In the genomic region with DNA sequence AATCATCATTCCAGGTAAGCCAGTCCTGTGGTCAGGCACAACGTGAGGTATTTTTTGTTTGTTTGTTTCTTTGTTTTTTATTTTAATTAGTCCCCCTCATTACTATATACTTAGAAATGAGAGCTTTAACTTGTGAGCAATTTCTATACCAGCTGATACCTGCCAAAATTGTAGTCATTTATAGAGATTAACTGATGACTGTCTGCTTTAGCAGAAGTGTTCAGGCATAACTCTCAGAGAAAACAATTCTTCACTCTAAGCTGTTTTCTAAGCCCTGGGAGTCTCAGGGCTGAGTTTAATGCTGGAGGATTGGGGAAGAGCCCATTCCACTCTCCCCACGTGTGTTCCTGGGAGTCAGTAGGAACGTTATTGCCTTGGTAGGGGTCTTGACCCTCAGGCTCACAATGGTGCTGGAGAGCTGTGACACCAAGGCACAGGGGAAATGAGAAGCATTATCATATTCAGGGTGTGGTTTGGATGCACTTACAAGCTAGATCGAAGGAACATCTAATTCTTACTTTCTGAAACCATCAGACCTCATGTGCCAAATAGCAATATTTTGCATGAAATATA, we compare ENCODE assay signal across 12 cellular contexts.
A peak's percentile ranks its signal among the peaks of the same experiment; 100 is the strongest.
DNase-seq lines count a peak whose midpoint lies in the region; ATAC-seq and TF ChIP-seq lines count a peak whose summit lies in the region.
"Had no signal": no experiment of that assay in that cellular context is flagged by ENCODE, and none has a peak within 500 bp of the region (broad histone marks: within the 10 kb centered on the region; RNA-seq: fewer than 3 reads in every experiment).

No MANE protein-coding gene starts in this region.

- H3K27ac Mint-ChIP-seq in CD8-positive, alpha-beta T cell = peak overlapping the region; percentile 60
- H3K27ac Mint-ChIP-seq in CD8-positive, alpha-beta memory T cell = peak overlapping the region in 2 of 8 donors; percentile 38 to 53
- H3K27ac Mint-ChIP-seq: WTC11 had no signal

- no peaks in the 10 kb centered on the region for H3K9me3 Mint-ChIP-seq in CD8-positive, alpha-beta T cell
- no peaks in the 10 kb centered on the region for H3K9me3 Mint-ChIP-seq in CD8-positive, alpha-beta memory T cell
- H3K9me3 Mint-ChIP-seq: WTC11 had no signal

- H3K4me3 Mint-ChIP-seq in CD8-positive, alpha-beta T cell = no peak overlapping the region
- peak overlapping the region in 1 of 7 donors; percentile 48 for H3K4me3 Mint-ChIP-seq in CD8-positive, alpha-beta memory T cell
- H3K4me3 Mint-ChIP-seq: WTC11 had no signal

- H4K20me1 ChIP-seq in smooth muscle cell (ENCODE audit: low read depth) = peaks cover 90% of the 10 kb centered on the region

- peaks cover 83% of the 10 kb centered on the region for H3K36me3 Mint-ChIP-seq in CD8-positive, alpha-beta T cell
- H3K36me3 Mint-ChIP-seq in CD8-positive, alpha-beta memory T cell = peaks cover 7 to 89% (median 14%) of the 10 kb centered on the region in 3 donors
- H3K36me3 Mint-ChIP-seq: WTC11 had no signal

- H3K27ac ChIP-seq in CD8-positive, alpha-beta T cell (ENCODE audit: low read depth, low read length) = no peak overlapping the region
- H3K27ac ChIP-seq in smooth muscle cell (ENCODE audit: low read depth) (peak overlapping the region; percentile 99), foreskin keratinocyte (no peak overlapping the region)
- no peak overlapping the region for H3K27ac ChIP-seq in CD8-positive, alpha-beta memory T cell (ENCODE audit: low read depth, low read length)

- DNase-seq in CD8-positive, alpha-beta T cell = no peak
- DNase-seq in adipocyte (ENCODE audit: low read depth) = peak; percentile 32
- DNase-seq in fibroblast of pulmonary artery (ENCODE audit: low read depth) = no peak
- no peak for DNase-seq in smooth muscle cell (lab: John Stamatoyannopoulos, UW; ENCODE audit: unreplicated experiment)
- no peak for DNase-seq in foreskin keratinocyte
- DNase-seq in CD8-positive, alpha-beta memory T cell = no peak
- DNase-seq in HK-2 (ENCODE audit: unreplicated experiment) = no peak
- DNase-seq: left colon, NCI-H1105, Right ventricle myocardium superior had no signal

- peaks cover 65% of the 10 kb centered on the region for H3K79me2 ChIP-seq in smooth muscle cell (ENCODE audit: low read depth)

- POLR2A ChIA-PET in CD8-positive, alpha-beta T cell (lab: Charles Lee) = interaction anchor here (0.7 kb wide), 1 partner anchor 47 kb away, joined by 3 read pairs; no protein-coding TSS in a partner anchor
- POLR2A ChIA-PET in CD8-positive, alpha-beta memory T cell (lab: Charles Lee) = no interaction called here

- no peak for ATAC-seq in CD8-positive, alpha-beta T cell
- no peak for ATAC-seq in foreskin keratinocyte
- no peak for ATAC-seq in HG02759 (IDR thresholded peaks at IDR 0.05; ENCODE audit: unreplicated experiment)
- ATAC-seq: left colon, WTC11 had no signal

- peak overlapping the region; percentile 68 for H3K4me2 ChIP-seq in smooth muscle cell

- H3K27me3 Mint-ChIP-seq in CD8-positive, alpha-beta T cell (ENCODE audit: low read depth) = no peaks in the 10 kb centered on the region
- no peaks in the 10 kb centered on the region for H3K27me3 Mint-ChIP-seq in CD8-positive, alpha-beta memory T cell

- H3K9ac ChIP-seq in adipocyte (ENCODE audit: low read length) = peak overlapping the region; percentile 98
- peak overlapping the region; percentile 75 for H3K9ac ChIP-seq in smooth muscle cell (ENCODE audit: low read depth)

- intact Hi-C loops in CD8-positive, alpha-beta T cell (cut with DNase I, micrococcal nuclease) = no loop called here

- no peaks in the 10 kb centered on the region for H3K27me3 ChIP-seq in CD8-positive, alpha-beta T cell (ENCODE audit: insufficient read depth, low read length)
- H3K27me3 ChIP-seq in adipocyte (replicated peaks; ENCODE audit: control insufficient read depth, insufficient read depth, low read length) (no peaks in the 10 kb centered on the region), smooth muscle cell (ENCODE audit: low read depth) (no peaks in the 10 kb centered on the region), foreskin keratinocyte (no peaks in the 10 kb centered on the region)
- H3K27me3 ChIP-seq in CD8-positive, alpha-beta memory T cell (ENCODE audit: insufficient read depth, low read length, poor library complexity, severe bottlenecking) = no peaks in the 10 kb centered on the region

- H3K4me1 Mint-ChIP-seq in CD8-positive, alpha-beta T cell (ENCODE audit: low read depth) = peaks cover 44% of the 10 kb centered on the region
- H3K4me1 Mint-ChIP-seq in CD8-positive, alpha-beta memory T cell = peaks cover 44 to 72% (median 48%) of the 10 kb centered on the region in 3 donors

- H3K36me3 ChIP-seq in CD8-positive, alpha-beta T cell (ENCODE audit: insufficient read depth, low read length) = peaks cover 27% of the 10 kb centered on the region
- H3K36me3 ChIP-seq in adipocyte (ENCODE audit: control insufficient read depth, insufficient read depth, low read length, severe bottlenecking) = peaks cover 57% of the 10 kb centered on the region
- peaks cover 20% of the 10 kb centered on the region for H3K36me3 ChIP-seq in smooth muscle cell (ENCODE audit: low read depth)
- H3K36me3 ChIP-seq in CD8-positive, alpha-beta memory T cell (ENCODE audit: insufficient read depth, low read length) = peaks cover 16% of the 10 kb centered on the region

- H3K9me3 ChIP-seq in CD8-positive, alpha-beta T cell (ENCODE audit: low read length) = no peaks in the 10 kb centered on the region
- H3K9me3 ChIP-seq in adipocyte (ENCODE audit: control insufficient read depth, low read length) (no peaks in the 10 kb centered on the region), smooth muscle cell (replicated peaks; ENCODE audit: low read depth) (no peaks in the 10 kb centered on the region)
- H3K9me3 ChIP-seq in CD8-positive, alpha-beta memory T cell (ENCODE audit: low read length) = no peaks in the 10 kb centered on the region

- no peak overlapping the region for H3K4me3 ChIP-seq in CD8-positive, alpha-beta T cell (ENCODE audit: low read depth, low read length)
- peak overlapping the region; percentile 91 for H3K4me3 ChIP-seq in adipocyte (ENCODE audit: low read length)
- H3K4me3 ChIP-seq in fibroblast of pulmonary artery (replicated peaks; ENCODE audit: low read depth, low read length) = peak overlapping the region; percentile 39
- peak overlapping the region; percentile 4 for H3K4me3 ChIP-seq in smooth muscle cell
- H3K4me3 ChIP-seq in CD8-positive, alpha-beta memory T cell (ENCODE audit: low read length) = no peak overlapping the region

- no peak for TF ChIP-seq CTCF in CD8-positive, alpha-beta T cell (IDR thresholded peaks at IDR 0.05)
- no peak for TF ChIP-seq CTCF in fibroblast of pulmonary artery (IDR thresholded peaks at IDR 0.05; ENCODE audit: low read length, missing control alignments)
- no peak for TF ChIP-seq CTCF in smooth muscle cell (IDR thresholded peaks at IDR 0.05; ENCODE audit: borderline replicate concordance, insufficient read depth, poor library complexity, severe bottlenecking)
- TF ChIP-seq CTCF in foreskin keratinocyte (conservative IDR thresholded peaks at IDR 0.05) = no peak

- H3F3A ChIP-seq in smooth muscle cell (ENCODE audit: low read depth) = peaks cover 66% of the 10 kb centered on the region

- WGBS in smooth muscle cell (ENCODE audit: low lambda C conversion rate) = 40% methylated on average over 4 of the region's 4 CpGs

- peaks cover 16% of the 10 kb centered on the region for H3K4me1 ChIP-seq in CD8-positive, alpha-beta T cell (ENCODE audit: insufficient read depth, low read length)
- H3K4me1 ChIP-seq in adipocyte (ENCODE audit: control insufficient read depth, insufficient read depth, low read length) (peaks cover 75% of the 10 kb centered on the region), smooth muscle cell (ENCODE audit: low read depth) (peaks cover 34% of the 10 kb centered on the region), foreskin keratinocyte (no peaks in the 10 kb centered on the region)
- H3K4me1 ChIP-seq in CD8-positive, alpha-beta memory T cell (ENCODE audit: insufficient read depth, low read length) = peaks cover 18% of the 10 kb centered on the region

- no peak overlapping the region for H2AFZ ChIP-seq in smooth muscle cell (ENCODE audit: low read depth)

- CTCF ChIA-PET in CD8-positive, alpha-beta T cell (lab: Charles Lee) = no interaction called here
- CTCF ChIA-PET in CD8-positive, alpha-beta memory T cell (lab: Charles Lee) = no interaction called here

Comparison
In these comparisons a context has a peak if more than half of its experiments do, and no peak if none do; other contexts are left out.
1. H3K4me3 ChIP-seq: peak in adipocyte (single experiment), fibroblast of pulmonary artery (single experiment) and smooth muscle cell (single experiment); none in CD8-positive, alpha-beta T cell (single experiment) and CD8-positive, alpha-beta memory T cell (single experiment).